Comparison of ENCODE assay signal across 13 cellular contexts in the genomic region with DNA sequence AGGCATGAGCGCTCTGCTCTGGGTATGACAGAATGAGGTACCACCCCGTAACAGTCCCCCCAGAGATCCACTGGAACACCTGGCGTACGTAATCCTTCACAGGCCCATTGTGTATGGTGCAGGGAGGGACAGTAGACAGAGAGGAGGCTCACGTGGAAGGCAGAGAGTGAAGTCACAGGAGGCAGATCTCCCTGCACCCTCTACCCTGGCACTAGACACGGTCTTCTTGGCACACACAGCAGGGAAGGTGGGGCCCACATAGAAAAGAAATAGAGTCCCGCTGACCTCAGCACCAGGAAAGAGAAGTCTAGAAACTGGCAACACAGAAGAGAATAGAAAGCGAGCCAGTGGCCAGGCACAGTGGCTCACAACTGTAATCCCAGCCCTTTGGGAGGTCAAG. TPM values are rescaled to one million over a fixed set of nuclear protein-coding genes. Genes with fewer than 3 reads are reported as not detected.
DNase-seq lines count a peak whose midpoint lies in the region; ATAC-seq and TF ChIP-seq lines count a peak whose summit lies in the region.
"Had no signal": no experiment of that assay in that cellular context is flagged by ENCODE, and none has a peak within 500 bp of the region (broad histone marks: within the 10 kb centered on the region; RNA-seq: fewer than 3 reads in every experiment).

No MANE protein-coding gene starts in this region.

- no peak for TF ChIP-seq CTCF in GM23338 (conservative IDR thresholded peaks at IDR 0.05; ENCODE audit: low read depth in 2 of 2)

- H4K20me1 ChIP-seq in GM23338 (replicated peaks; ENCODE audit: insufficient read depth), result no peaks in the 10 kb centered on the region

- no peaks in the 10 kb centered on the region for H3K36me3 ChIP-seq in GM23338 (ENCODE audit: insufficient read depth)

- no peak overlapping the region for H3K4me2 ChIP-seq in GM23338

- H3K4me3 ChIP-seq in GM23338, result no peak overlapping the region

- H3K36me3 Mint-ChIP-seq in GM23338 (ENCODE audit: low read depth), result peaks cover 5% of the 10 kb centered on the region; the same call in 1 of the 3 replicates
- peaks cover 10% of the 10 kb centered on the region for H3K36me3 Mint-ChIP-seq in T-helper 17 cell (ENCODE audit: low read depth)
- H3K36me3 Mint-ChIP-seq in stimulated activated effector memory CD8-positive, alpha-beta T cell treated with anti-CD3 and anti-CD28 coated beads, Interleukin-12 subunit alpha, Interleukin-12 subunit beta, amount 100 ng/mL, for 72 hours, result peaks cover 94% of the 10 kb centered on the region

- H3K27me3 ChIP-seq in GM23338 (ENCODE audit: insufficient read depth), result no peaks in the 10 kb centered on the region

- peaks cover 2% of the 10 kb centered on the region; the same call in 2 of the 3 replicates for H3K4me1 Mint-ChIP-seq in GM23338
- H3K4me1 Mint-ChIP-seq in T-helper 17 cell, result peaks cover 16% of the 10 kb centered on the region
- peaks cover 28% of the 10 kb centered on the region for H3K4me1 Mint-ChIP-seq in stimulated activated effector memory CD8-positive, alpha-beta T cell treated with anti-CD3 and anti-CD28 coated beads, Interleukin-12 subunit alpha, Interleukin-12 subunit beta, amount 100 ng/mL, for 72 hours

- ATAC-seq in GM23338 (no peak), T-helper 17 cell (no peak)
- no peak for ATAC-seq in stimulated activated effector memory CD8-positive, alpha-beta T cell treated with anti-CD3 and anti-CD28 coated beads, Interleukin-12 subunit alpha, Interleukin-12 subunit beta, amount 100 ng/mL, for 72 hours
- ATAC-seq: HCT116 had no signal

- no peaks in the 10 kb centered on the region for H3K4me1 ChIP-seq in GM23338 (ENCODE audit: insufficient read depth)

- no peak overlapping the region for H3K27ac ChIP-seq in GM23338 (ENCODE audit: low read depth)

- no peaks in the 10 kb centered on the region for H3K79me2 ChIP-seq in GM23338 (replicated peaks; ENCODE audit: insufficient read depth)

- no peaks in the 10 kb centered on the region for H3K9me2 ChIP-seq in GM23338 (ENCODE audit: insufficient read depth)

- H3K9me3 Mint-ChIP-seq in GM23338, result peaks cover 9% of the 10 kb centered on the region
- H3K9me3 Mint-ChIP-seq in stimulated activated effector memory CD8-positive, alpha-beta T cell treated with anti-CD3 and anti-CD28 coated beads, Interleukin-12 subunit alpha, Interleukin-12 subunit beta, amount 100 ng/mL, for 72 hours, result peaks cover 10% of the 10 kb centered on the region

- peaks cover 6% of the 10 kb centered on the region for H3K27me3 Mint-ChIP-seq in GM23338 (ENCODE audit: insufficient read depth, low read depth, poor library complexity)
- no peaks in the 10 kb centered on the region for H3K27me3 Mint-ChIP-seq in T-helper 17 cell

- H3K27ac Mint-ChIP-seq in GM23338 (0 out of 2 replicates have a peak overlapping the region, but pooled peaks have one; percentile 22), T-helper 17 cell (peak overlapping the region; percentile 19)
- peak overlapping the region; percentile 73 for H3K27ac Mint-ChIP-seq in stimulated activated effector memory CD8-positive, alpha-beta T cell treated with anti-CD3 and anti-CD28 coated beads, Interleukin-12 subunit alpha, Interleukin-12 subunit beta, amount 100 ng/mL, for 72 hours
- H3K27ac Mint-ChIP-seq: CD14-positive monocyte had no signal

- H2AFZ ChIP-seq in GM23338, result no peak overlapping the region

- no peaks in the 10 kb centered on the region for H3F3A ChIP-seq in GM23338 (replicated peaks; ENCODE audit: low read depth)

- DNase-seq in GM23338 (ENCODE audit: low spot score) (no peak), T-helper 17 cell (no peak), medulla oblongata (ENCODE audit: extremely low spot score) (peak; percentile 45), NCI-H1105 (lab: John Stamatoyannopoulos, UW) (no peak), T-helper 1 cell (no peak)
- DNase-seq in stimulated activated effector memory CD8-positive, alpha-beta T cell treated with anti-CD3 and anti-CD28 coated beads, Interleukin-12 subunit alpha, Interleukin-12 subunit beta, amount 100 ng/mL, for 72 hours (ENCODE audit: low spot score in 2 of 2), result no peak
- DNase-seq in activated CD4-positive, CD25-positive, alpha-beta regulatory T cell treated with anti-CD3 and anti-CD28 coated beads, Interleukin-2, amount 50 U/mL, for 72 hours, result no peak
- DNase-seq: DMS 273 treated with DMSO at 0.1 percent for 48 hours, NCI-H1694 treated with DMSO at 0.1 percent for 48 hours, NCI-H2227 treated with DMSO at 0.1 percent for 48 hours, NCI-H524 had no signal

- H3K4me3 Mint-ChIP-seq in GM23338 (no peak overlapping the region), T-helper 17 cell (no peak overlapping the region)
- no peak overlapping the region for H3K4me3 Mint-ChIP-seq in stimulated activated effector memory CD8-positive, alpha-beta T cell treated with anti-CD3 and anti-CD28 coated beads, Interleukin-12 subunit alpha, Interleukin-12 subunit beta, amount 100 ng/mL, for 72 hours
- H3K4me3 Mint-ChIP-seq: CD14-positive monocyte had no signal

- H3K9me3 ChIP-seq in T-helper 17 cell (ENCODE audit: control insufficient read depth, low read length, poor library complexity, severe bottlenecking), result no peaks in the 10 kb centered on the region

TF ChIP-seq in GM23338, 12 proteins besides CTCF, POLR2A, EP300 and RAD21:
- TF ChIP-seq ZNF114 (CRISPR knock-in tag; IDR thresholded peaks at IDR 0.05) (no peak), JUNB (IDR thresholded peaks at IDR 0.05; ENCODE audit: unreplicated experiment) (no peak), NANOG (IDR thresholded peaks at IDR 0.05; ENCODE audit: borderline replicate concordance) (no peak), EZH2 (IDR thresholded peaks at IDR 0.05; ENCODE audit: low read depth, unreplicated experiment) (no peak), REST (IDR thresholded peaks at IDR 0.05; ENCODE audit: unreplicated experiment) (no peak)

RNA-seq across cellular contexts. Expression of gene SLC29A4, which starts 51.9 kb away (rescaled TPM):
- 8.1 and 8.8 TPM in 2 replicates for total RNA-seq in GM23338 (2014; rRNA removed; shearing (Covaris generic))
- polyA plus RNA-seq in GM23338 (2016; fragmentation: Nextera tagmentation; extraction: Ambion mirVana), result 4.8 and 6.4 TPM in 2 replicates
- under 1 TPM; 0.47 to 0.55 TPM for total RNA-seq in T-helper 17 cell

Comparison
In these comparisons a context has a peak if more than half of its experiments do, and no peak if none do; other contexts are left out.
1. H3K27ac Mint-ChIP-seq: peak in every context shown above with its lines; median percentile 73 in stimulated activated effector memory CD8-positive, alpha-beta T cell treated with anti-CD3 and anti-CD28 coated beads, Interleukin-12 subunit alpha, Interleukin-12 subunit beta, amount 100 ng/mL, for 72 hours; 22 in GM23338; 19 in T-helper 17 cell.